In genomic region chrX:54995621-54996020, GRCh38 we compare ENCODE assay signal across 1 cellular context.
TF ChIP-seq lines count a peak whose summit lies in the region.

No MANE protein-coding gene starts in this region.

TF ChIP-seq in liver, 16 proteins besides CTCF, POLR2A, EP300 and RAD21 (continued from another document):
- TF ChIP-seq ATF3 (IDR thresholded peaks at IDR 0.05) (no peak), EGR1 (IDR thresholded peaks at IDR 0.05; ENCODE audit: low read depth in 2 of 2) (no peak), YY1 (IDR thresholded peaks at IDR 0.05) (no peak), HNF4G (IDR thresholded peaks at IDR 0.05) (no peak), NR2F2 (IDR thresholded peaks at IDR 0.05) (no peak), FOXA1 (IDR thresholded peaks at IDR 0.05) (no peak)
